In the genomic region with DNA sequence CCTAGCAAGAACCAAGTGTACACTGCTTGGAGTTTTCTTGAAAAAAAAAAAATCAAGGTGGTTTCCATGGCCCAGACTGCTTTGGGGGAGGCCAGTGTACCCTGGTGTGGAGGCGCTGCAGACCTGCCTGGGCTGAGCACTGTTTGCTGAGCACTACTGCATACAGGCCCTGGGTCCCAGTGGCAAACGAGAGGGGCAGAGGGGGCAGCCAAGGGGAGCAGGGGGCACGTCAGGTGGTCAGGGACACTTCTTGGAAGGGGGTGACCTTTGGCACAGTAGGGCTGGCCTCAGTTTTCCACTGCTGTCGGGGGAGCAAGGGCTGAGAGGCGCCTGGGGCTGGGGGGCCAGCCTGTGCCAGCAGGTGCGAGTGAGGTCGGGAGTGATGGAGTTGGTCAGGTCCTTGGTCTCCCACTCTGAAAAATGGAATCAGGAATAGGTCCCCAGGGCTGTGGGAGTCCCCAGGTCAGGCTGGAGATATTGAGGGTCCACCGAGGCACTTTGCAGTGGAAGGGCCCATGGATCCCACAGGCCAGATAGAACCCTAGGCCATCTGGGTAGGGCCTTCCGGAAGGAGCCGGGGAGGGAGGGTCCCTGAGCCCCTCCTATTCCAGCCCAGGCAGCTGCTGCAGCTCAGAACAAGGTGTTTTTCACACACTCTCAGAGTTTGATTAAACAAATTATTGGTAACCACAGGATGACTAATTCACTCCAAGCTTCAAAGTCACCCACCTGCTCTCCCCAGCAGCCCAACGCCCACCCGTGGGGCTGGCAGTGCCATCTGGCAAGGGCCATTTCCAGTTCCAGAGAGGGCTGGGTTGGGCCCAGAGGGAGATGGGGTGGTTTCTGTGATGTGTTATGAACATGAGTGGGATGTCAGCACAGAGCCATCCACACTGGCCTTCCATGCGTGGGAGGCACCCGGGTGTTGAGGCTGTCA, we compare ENCODE assay signal across 8 cellular contexts. TPM values are rescaled to one million over a fixed set of nuclear protein-coding genes. Genes with fewer than 3 reads are reported as not detected.
DNase-seq lines count a peak whose midpoint lies in the region; ATAC-seq and TF ChIP-seq lines count a peak whose summit lies in the region.

No MANE protein-coding gene starts in this region.

- peak overlapping the region; percentile 91; the same call in 1 of the 2 replicates for H3K9ac ChIP-seq in MM.1S (ENCODE audit: low read length)

- 88% methylated on average over 4 of the region's 14 CpGs; no CpG with 5 or more reads in 1 of the 2 donors for WGBS in gastroesophageal sphincter (ENCODE audit: low coverage in 1 of 2), 2 donors

- H3K27ac ChIP-seq in MM.1S (ENCODE audit: low read length), result peak overlapping the region; percentile 81; the same call in 1 of the 2 replicates
- no peak overlapping the region for H3K27ac ChIP-seq in gastroesophageal sphincter

- no peaks in the 10 kb centered on the region for H4K20me1 ChIP-seq in MM.1S (ENCODE audit: insufficient read depth, low read length)

- peak overlapping the region; percentile 64; the same call in 1 of the 2 replicates for H3K4me2 ChIP-seq in MM.1S (ENCODE audit: low read depth, low read length)

- H3K79me2 ChIP-seq in MM.1S (ENCODE audit: low read length), result peaks cover 64% of the 10 kb centered on the region

- H3F3A ChIP-seq in MM.1S (ENCODE audit: insufficient read depth, low read length), result peaks cover 7% of the 10 kb centered on the region

- 0 out of 2 replicates have a peak, but pooled peaks cover 5% of the 10 kb centered on the region for H3K27me3 ChIP-seq in MM.1S (replicated peaks; ENCODE audit: insufficient read depth, low read length)
- H3K27me3 ChIP-seq in gastroesophageal sphincter, result peaks cover 75% of the 10 kb centered on the region

- H3K4me1 ChIP-seq in MM.1S (ENCODE audit: low read length), result peaks cover 6% of the 10 kb centered on the region; the same call in 1 of the 2 replicates
- peaks cover 0 to 44% (median 29%) of the 10 kb centered on the region in 3 donors for H3K4me1 ChIP-seq in gastroesophageal sphincter

- H3K9me3 ChIP-seq in MM.1S (replicated peaks; ENCODE audit: insufficient read depth, low read length), result no peaks in the 10 kb centered on the region
- H3K9me3 ChIP-seq in gastroesophageal sphincter, result no peaks in the 10 kb centered on the region

- no peak for ATAC-seq in gastroesophageal sphincter

- no peaks in the 10 kb centered on the region for H3K9me2 ChIP-seq in MM.1S (replicated peaks; ENCODE audit: insufficient read depth, low read length)

- no peak for TF ChIP-seq POLR2A in gastroesophageal sphincter (IDR thresholded peaks at IDR 0.05)

- H3K4me3 ChIP-seq in MM.1S (ENCODE audit: low read length) (peak overlapping the region; percentile 69), gastroesophageal sphincter (peak overlapping the region in 1 of 2 donors; percentile 61)

- DNase-seq in A172 (ENCODE audit: low spot score), result peak; percentile 35
- DNase-seq in MM.1S, result no peak
- DNase-seq in activated T-helper 1 cell treated with Interleukin-2 at 50 U/mL for 16 hours (ENCODE audit: low read depth), result peak; percentile 49
- DNase-seq in kidney tubule cell (ENCODE audit: low spot score), result peak; percentile 28
- DNase-seq in stimulated activated CD8-positive, alpha-beta memory T cell treated with anti-CD3 and anti-CD28 coated beads, Interleukin-15, amount 100 ng/mL, for 24 hours (ENCODE audit: low read depth), result peak; percentile 28
- DNase-seq in SHP77 (lab: John Stamatoyannopoulos, UW), result no peak
- DNase-seq in GM10266 (ENCODE audit: extremely low spot score), result no peak

- H2AFZ ChIP-seq in MM.1S (ENCODE audit: low read length), result no peak overlapping the region

- TF ChIP-seq CTCF in MM.1S (IDR thresholded peaks at IDR 0.05; ENCODE audit: low read length) (no peak), GM10266 (IDR thresholded peaks at IDR 0.05; ENCODE audit: control insufficient read depth, insufficient read depth, low read depth, missing control alignments) (no peak), gastroesophageal sphincter (IDR thresholded peaks at IDR 0.05) (no peak)

- no peak for TF ChIP-seq EP300 in gastroesophageal sphincter (IDR thresholded peaks at IDR 0.05)

- H3K36me3 ChIP-seq in MM.1S (replicated peaks; ENCODE audit: insufficient read depth, low read length) (no peaks in the 10 kb centered on the region), gastroesophageal sphincter (no peaks in the 10 kb centered on the region)

RNA-seq across cellular contexts. Expression of gene ZFPM1, which starts 3.5 kb away (rescaled TPM):
- 0.95 and 1.4 TPM in 2 replicates for total RNA-seq in A172 (2014; rRNA removed; shearing (Covaris generic))
- total RNA-seq in gastroesophageal sphincter, result 1 to 10 TPM in 1 of 4 donors, under 1 TPM in 3; 0.40 to 1.4 (median 0.59) TPM

Comparison
In these comparisons a context has a peak if more than half of its experiments do, and no peak if none do; other contexts are left out.
1. DNase-seq: peak in A172 (single experiment), activated T-helper 1 cell treated with Interleukin-2 at 50 U/mL for 16 hours (single experiment), kidney tubule cell (single experiment) and stimulated activated CD8-positive, alpha-beta memory T cell treated with anti-CD3 and anti-CD28 coated beads, Interleukin-15, amount 100 ng/mL, for 24 hours (single experiment); none in MM.1S (single experiment), SHP77 (0 of 2) and GM10266 (single experiment).